ENCODE assay signal across 1 cellular context in the genomic region with DNA sequence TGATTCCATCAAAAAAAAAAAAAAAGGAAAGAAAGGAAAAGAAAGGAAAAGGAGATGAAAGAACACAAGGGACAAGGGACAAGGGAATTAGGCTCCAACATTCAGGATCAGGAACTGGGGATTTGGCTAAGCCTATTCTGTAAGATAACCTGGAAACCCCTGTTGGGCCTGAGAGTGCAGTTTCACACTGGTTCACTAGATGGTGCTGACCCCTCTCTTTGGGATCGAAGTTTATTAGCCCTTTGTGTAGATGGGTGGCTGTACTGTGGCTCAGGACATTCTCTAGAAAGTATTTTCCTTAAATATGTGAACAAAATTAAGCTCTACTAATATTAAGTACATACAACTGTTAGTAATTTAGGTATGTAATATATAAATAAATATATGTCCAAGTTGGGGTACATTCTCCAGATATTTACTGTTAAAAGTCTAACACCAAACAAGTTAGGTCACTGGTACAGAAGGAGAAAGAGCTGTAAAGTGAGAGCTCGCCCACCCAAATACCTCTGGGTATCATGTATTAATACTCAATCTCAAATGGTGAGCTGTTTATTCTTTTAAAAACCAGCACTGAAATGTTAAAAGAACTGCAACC.
TF ChIP-seq lines count a peak whose summit lies in the region.

No MANE protein-coding gene starts in this region.

TF ChIP-seq in GM23338, 12 proteins besides CTCF, POLR2A, EP300 and RAD21 (continued from another document):
- TF ChIP-seq, protein P1, sequence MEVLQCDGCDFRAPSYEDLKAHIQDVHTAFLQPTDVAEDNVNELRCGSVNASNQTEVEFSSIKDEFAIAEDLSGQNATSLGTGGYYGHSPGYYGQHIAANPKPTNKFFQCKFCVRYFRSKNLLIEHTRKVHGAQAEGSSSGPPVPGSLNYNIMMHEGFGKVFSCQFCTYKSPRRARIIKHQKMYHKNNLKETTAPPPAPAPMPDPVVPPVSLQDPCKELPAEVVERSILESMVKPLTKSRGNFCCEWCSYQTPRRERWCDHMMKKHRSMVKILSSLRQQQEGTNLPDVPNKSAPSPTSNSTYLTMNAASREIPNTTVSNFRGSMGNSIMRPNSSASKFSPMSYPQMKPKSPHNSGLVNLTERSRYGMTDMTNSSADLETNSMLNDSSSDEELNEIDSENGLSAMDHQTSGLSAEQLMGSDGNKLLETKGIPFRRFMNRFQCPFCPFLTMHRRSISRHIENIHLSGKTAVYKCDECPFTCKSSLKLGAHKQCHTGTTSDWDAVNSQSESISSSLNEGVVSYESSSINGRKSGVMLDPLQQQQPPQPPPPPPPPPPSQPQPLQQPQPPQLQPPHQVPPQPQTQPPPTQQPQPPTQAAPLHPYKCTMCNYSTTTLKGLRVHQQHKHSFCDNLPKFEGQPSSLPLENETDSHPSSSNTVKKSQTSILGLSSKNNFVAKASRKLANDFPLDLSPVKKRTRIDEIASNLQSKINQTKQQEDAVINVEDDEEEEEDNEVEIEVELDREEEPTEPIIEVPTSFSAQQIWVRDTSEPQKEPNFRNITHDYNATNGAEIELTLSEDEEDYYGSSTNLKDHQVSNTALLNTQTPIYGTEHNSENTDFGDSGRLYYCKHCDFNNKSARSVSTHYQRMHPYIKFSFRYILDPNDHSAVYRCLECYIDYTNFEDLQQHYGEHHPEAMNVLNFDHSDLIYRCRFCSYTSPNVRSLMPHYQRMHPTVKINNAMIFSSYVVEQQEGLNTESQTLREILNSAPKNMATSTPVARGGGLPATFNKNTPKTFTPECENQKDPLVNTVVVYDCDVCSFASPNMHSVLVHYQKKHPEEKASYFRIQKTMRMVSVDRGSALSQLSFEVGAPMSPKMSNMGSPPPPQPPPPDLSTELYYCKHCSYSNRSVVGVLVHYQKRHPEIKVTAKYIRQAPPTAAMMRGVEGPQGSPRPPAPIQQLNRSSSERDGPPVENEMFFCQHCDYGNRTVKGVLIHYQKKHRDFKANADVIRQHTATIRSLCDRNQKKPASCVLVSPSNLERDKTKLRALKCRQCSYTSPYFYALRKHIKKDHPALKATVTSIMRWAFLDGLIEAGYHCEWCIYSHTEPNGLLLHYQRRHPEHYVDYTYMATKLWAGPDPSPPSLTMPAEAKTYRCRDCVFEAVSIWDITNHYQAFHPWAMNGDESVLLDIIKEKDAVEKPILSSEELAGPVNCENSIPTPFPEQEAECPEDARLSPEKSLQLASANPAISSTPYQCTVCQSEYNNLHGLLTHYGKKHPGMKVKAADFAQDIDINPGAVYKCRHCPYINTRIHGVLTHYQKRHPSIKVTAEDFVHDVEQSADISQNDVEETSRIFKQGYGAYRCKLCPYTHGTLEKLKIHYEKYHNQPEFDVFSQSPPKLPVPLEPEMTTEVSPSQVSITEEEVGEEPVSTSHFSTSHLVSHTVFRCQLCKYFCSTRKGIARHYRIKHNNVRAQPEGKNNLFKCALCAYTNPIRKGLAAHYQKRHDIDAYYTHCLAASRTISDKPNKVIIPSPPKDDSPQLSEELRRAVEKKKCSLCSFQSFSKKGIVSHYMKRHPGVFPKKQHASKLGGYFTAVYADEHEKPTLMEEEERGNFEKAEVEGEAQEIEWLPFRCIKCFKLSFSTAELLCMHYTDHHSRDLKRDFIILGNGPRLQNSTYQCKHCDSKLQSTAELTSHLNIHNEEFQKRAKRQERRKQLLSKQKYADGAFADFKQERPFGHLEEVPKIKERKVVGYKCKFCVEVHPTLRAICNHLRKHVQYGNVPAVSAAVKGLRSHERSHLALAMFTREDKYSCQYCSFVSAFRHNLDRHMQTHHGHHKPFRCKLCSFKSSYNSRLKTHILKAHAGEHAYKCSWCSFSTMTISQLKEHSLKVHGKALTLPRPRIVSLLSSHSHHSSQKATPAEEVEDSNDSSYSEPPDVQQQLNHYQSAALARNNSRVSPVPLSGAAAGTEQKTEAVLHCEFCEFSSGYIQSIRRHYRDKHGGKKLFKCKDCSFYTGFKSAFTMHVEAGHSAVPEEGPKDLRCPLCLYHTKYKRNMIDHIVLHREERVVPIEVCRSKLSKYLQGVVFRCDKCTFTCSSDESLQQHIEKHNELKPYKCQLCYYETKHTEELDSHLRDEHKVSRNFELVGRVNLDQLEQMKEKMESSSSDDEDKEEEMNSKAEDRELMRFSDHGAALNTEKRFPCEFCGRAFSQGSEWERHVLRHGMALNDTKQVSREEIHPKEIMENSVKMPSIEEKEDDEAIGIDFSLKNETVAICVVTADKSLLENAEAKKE (CRISPR knock-in tag; IDR thresholded peaks at IDR 0.05) = no peak
- TF ChIP-seq, protein P2, sequence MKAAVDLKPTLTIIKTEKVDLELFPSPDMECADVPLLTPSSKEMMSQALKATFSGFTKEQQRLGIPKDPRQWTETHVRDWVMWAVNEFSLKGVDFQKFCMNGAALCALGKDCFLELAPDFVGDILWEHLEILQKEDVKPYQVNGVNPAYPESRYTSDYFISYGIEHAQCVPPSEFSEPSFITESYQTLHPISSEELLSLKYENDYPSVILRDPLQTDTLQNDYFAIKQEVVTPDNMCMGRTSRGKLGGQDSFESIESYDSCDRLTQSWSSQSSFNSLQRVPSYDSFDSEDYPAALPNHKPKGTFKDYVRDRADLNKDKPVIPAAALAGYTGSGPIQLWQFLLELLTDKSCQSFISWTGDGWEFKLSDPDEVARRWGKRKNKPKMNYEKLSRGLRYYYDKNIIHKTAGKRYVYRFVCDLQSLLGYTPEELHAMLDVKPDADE (IDR thresholded peaks at IDR 0.05) = no peak
- TF ChIP-seq JUNB (IDR thresholded peaks at IDR 0.05; ENCODE audit: unreplicated experiment) (no peak), ZNF331 (CRISPR knock-in tag; IDR thresholded peaks at IDR 0.05; ENCODE audit: low read depth) (no peak), ZNF114 (CRISPR knock-in tag; IDR thresholded peaks at IDR 0.05) (no peak)
- TF ChIP-seq, protein P3, sequence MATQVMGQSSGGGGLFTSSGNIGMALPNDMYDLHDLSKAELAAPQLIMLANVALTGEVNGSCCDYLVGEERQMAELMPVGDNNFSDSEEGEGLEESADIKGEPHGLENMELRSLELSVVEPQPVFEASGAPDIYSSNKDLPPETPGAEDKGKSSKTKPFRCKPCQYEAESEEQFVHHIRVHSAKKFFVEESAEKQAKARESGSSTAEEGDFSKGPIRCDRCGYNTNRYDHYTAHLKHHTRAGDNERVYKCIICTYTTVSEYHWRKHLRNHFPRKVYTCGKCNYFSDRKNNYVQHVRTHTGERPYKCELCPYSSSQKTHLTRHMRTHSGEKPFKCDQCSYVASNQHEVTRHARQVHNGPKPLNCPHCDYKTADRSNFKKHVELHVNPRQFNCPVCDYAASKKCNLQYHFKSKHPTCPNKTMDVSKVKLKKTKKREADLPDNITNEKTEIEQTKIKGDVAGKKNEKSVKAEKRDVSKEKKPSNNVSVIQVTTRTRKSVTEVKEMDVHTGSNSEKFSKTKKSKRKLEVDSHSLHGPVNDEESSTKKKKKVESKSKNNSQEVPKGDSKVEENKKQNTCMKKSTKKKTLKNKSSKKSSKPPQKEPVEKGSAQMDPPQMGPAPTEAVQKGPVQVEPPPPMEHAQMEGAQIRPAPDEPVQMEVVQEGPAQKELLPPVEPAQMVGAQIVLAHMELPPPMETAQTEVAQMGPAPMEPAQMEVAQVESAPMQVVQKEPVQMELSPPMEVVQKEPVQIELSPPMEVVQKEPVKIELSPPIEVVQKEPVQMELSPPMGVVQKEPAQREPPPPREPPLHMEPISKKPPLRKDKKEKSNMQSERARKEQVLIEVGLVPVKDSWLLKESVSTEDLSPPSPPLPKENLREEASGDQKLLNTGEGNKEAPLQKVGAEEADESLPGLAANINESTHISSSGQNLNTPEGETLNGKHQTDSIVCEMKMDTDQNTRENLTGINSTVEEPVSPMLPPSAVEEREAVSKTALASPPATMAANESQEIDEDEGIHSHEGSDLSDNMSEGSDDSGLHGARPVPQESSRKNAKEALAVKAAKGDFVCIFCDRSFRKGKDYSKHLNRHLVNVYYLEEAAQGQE (IDR thresholded peaks at IDR 0.05; ENCODE audit: unreplicated experiment) = no peak
